ENCODE assay signal across 1 cellular context in genomic region chr16:71738820-71739219, GRCh38.
TF ChIP-seq lines count a peak whose summit lies in the region.

No MANE protein-coding gene starts in this region.

TF ChIP-seq in HepG2, 621 proteins besides CTCF, POLR2A, EP300 and RAD21 (continued from another document):
- TF ChIP-seq PAXIP1 (CRISPR knock-in tag; conservative IDR thresholded peaks at IDR 0.05) (0 out of 2 replicates have a peak, but pooled peaks have one; percentile 16), GATAD1 (CRISPR knock-in tag; IDR thresholded peaks at IDR 0.05) (no peak), RBM39 (IDR thresholded peaks at IDR 0.05; ENCODE audit: low read depth, low read length, poor library complexity, severe bottlenecking) (no peak), KAT8 (CRISPR knock-in tag; IDR thresholded peaks at IDR 0.05) (no peak)
TF ChIP-seq in HepG2: peak in this region for 3.
